ENCODE assay signal across 13 cellular contexts in genomic region chr3:99544819-99545281, GRCh38.
A peak's percentile ranks its signal among the peaks of the same experiment; 100 is the strongest.
DNase-seq lines count a peak whose midpoint lies in the region; ATAC-seq, FAIRE-seq and TF ChIP-seq lines count a peak whose summit lies in the region.
"Had no signal": no experiment of that assay in that cellular context is flagged by ENCODE, and none has a peak within 500 bp of the region (broad histone marks: within the 10 kb centered on the region; RNA-seq: fewer than 3 reads in every experiment).

No MANE protein-coding gene starts in this region.

- H3K4me1 ChIP-seq in right atrium auricular region: peaks cover 0 to 41% of the 10 kb centered on the region in 2 donors
- H3K4me1 ChIP-seq in skeletal muscle tissue (ENCODE audit: control insufficient read depth in 3 of 3, insufficient read depth in 3 of 3, low read length in 3 of 3): no peaks in the 10 kb centered on the region

- H3K9me3 ChIP-seq in right atrium auricular region (no peaks in the 10 kb centered on the region), skeletal muscle tissue (ENCODE audit: control insufficient read depth in 3 of 3, low read length in 3 of 3) (no peaks in the 10 kb centered on the region)

- TF ChIP-seq CTCF in bronchial epithelial cell (IDR thresholded peaks at IDR 0.05; ENCODE audit: insufficient read depth, low read length, severe bottlenecking): no peak
- no peak for TF ChIP-seq CTCF in right atrium auricular region (IDR thresholded peaks at IDR 0.05)

- CTCF ChIA-PET in activated naive CD4-positive, alpha-beta T cell treated with anti-CD3 and anti-CD28 coated beads, Interleukin-2, amount 10 ng/mL, durations not matched to agents 7 days and 5 days (lab: Charles Lee): no interaction called here

- H3K36me3 ChIP-seq in bronchial epithelial cell (ENCODE audit: control insufficient read depth, insufficient read depth, low read length) (no peaks in the 10 kb centered on the region), right atrium auricular region (no peaks in the 10 kb centered on the region), skeletal muscle tissue (ENCODE audit: control insufficient read depth in 3 of 3, insufficient read depth in 3 of 3, low read length in 3 of 3) (no peaks in the 10 kb centered on the region)

- no peak overlapping the region for H3K27ac Mint-ChIP-seq in activated naive CD4-positive, alpha-beta T cell treated with anti-CD3 and anti-CD28 coated beads, Interleukin-2, amount 10 ng/mL, durations not matched to agents 7 days and 5 days
- H3K27ac Mint-ChIP-seq: activated T-cell treated with anti-CD3 and anti-CD28 coated beads, Interleukin-2, amount 50 U/mL, for 72 hours had no signal

- no peak for ATAC-seq in HG02798 (IDR thresholded peaks at IDR 0.05; ENCODE audit: poor library complexity, unreplicated experiment)
- ATAC-seq: activated T-cell treated with anti-CD3 and anti-CD28 coated beads, Interleukin-2, amount 50 U/mL, for 72 hours; Panc1 had no signal

- DNase-seq in HTR-8/SVneo (ENCODE audit: insufficient read length, low spot score) (no peak), bronchial epithelial cell (ENCODE audit: low read depth) (peak; percentile 73), right atrium auricular region (ENCODE audit: low spot score) (peak; percentile 70), NCI-H510A (lab: John Stamatoyannopoulos, UW) (no peak), NCI-H82 treated with DMSO at 0.1 percent for 48 hours (lab: John Stamatoyannopoulos, UW; ENCODE audit: unreplicated experiment) (no peak)
- no peak for DNase-seq in activated naive CD4-positive, alpha-beta T cell treated with anti-CD3 and anti-CD28 coated beads, Interleukin-2, amount 10 ng/mL, durations not matched to agents 7 days and 5 days
- DNase-seq: activated T-cell treated with anti-CD3 and anti-CD28 coated beads, Interleukin-2, amount 50 U/mL, for 72 hours; stimulated activated CD4-positive, alpha-beta T cell treated with anti-CD3 and anti-CD28 coated beads, Interleukin-1b, Interleukin-23, amount 100 ng/mL, for 48 hours had no signal

- H3K9ac ChIP-seq in skeletal muscle tissue (ENCODE audit: low read depth in 1 of 3, low read length in 3 of 3): no peak overlapping the region

- H3K4me1 Mint-ChIP-seq in activated naive CD4-positive, alpha-beta T cell treated with anti-CD3 and anti-CD28 coated beads, Interleukin-2, amount 10 ng/mL, durations not matched to agents 7 days and 5 days: peaks cover 15% of the 10 kb centered on the region

- H3K27me3 Mint-ChIP-seq in activated naive CD4-positive, alpha-beta T cell treated with anti-CD3 and anti-CD28 coated beads, Interleukin-2, amount 10 ng/mL, durations not matched to agents 7 days and 5 days: no peaks in the 10 kb centered on the region

- H3K27me3 ChIP-seq in bronchial epithelial cell (ENCODE audit: control insufficient read depth, insufficient read depth, low read length): no peaks in the 10 kb centered on the region
- no peaks in the 10 kb centered on the region for H3K27me3 ChIP-seq in right atrium auricular region
- H3K27me3 ChIP-seq in skeletal muscle tissue (ENCODE audit: control insufficient read depth in 3 of 3, insufficient read depth in 3 of 3, low read length in 3 of 3): no peaks in the 10 kb centered on the region

- no peaks in the 10 kb centered on the region for H3K9me3 Mint-ChIP-seq in activated naive CD4-positive, alpha-beta T cell treated with anti-CD3 and anti-CD28 coated beads, Interleukin-2, amount 10 ng/mL, durations not matched to agents 7 days and 5 days
- H3K9me3 Mint-ChIP-seq: activated T-cell treated with anti-CD3 and anti-CD28 coated beads, Interleukin-2, amount 50 U/mL, for 72 hours; neural crest cell had no signal

- FAIRE-seq in HTR-8/SVneo (lab: Jason Lieb, UNC): peak; percentile 71
- FAIRE-seq in bronchial epithelial cell (lab: Jason Lieb, UNC): peak; percentile 86
- FAIRE-seq: colon had no signal

- no peak overlapping the region for H3K4me3 ChIP-seq in bronchial epithelial cell (ENCODE audit: low read depth, low read length)
- H3K4me3 ChIP-seq in right atrium auricular region: no peak overlapping the region
- H3K4me3 ChIP-seq in skeletal muscle tissue (ENCODE audit: low read length in 3 of 3): no peak overlapping the region

- H3K27ac ChIP-seq in right atrium auricular region: peak overlapping the region; percentile 45 to 58
- peak overlapping the region; percentile 1 for H3K27ac ChIP-seq in skeletal muscle tissue (ENCODE audit: low read depth, low read length)

- H3K36me3 Mint-ChIP-seq in activated naive CD4-positive, alpha-beta T cell treated with anti-CD3 and anti-CD28 coated beads, Interleukin-2, amount 10 ng/mL, durations not matched to agents 7 days and 5 days: no peaks in the 10 kb centered on the region

- no peak overlapping the region for H3K4me3 Mint-ChIP-seq in activated naive CD4-positive, alpha-beta T cell treated with anti-CD3 and anti-CD28 coated beads, Interleukin-2, amount 10 ng/mL, durations not matched to agents 7 days and 5 days
- H3K4me3 Mint-ChIP-seq: activated T-cell treated with anti-CD3 and anti-CD28 coated beads, Interleukin-2, amount 50 U/mL, for 72 hours; neural crest cell had no signal

Comparison
In these comparisons a context has a peak if more than half of its experiments do, and no peak if none do; other contexts are left out.
1. DNase-seq: peak in bronchial epithelial cell (single experiment) and right atrium auricular region (single experiment); none in HTR-8/SVneo (single experiment), NCI-H510A (single experiment), NCI-H82 treated with DMSO at 0.1 percent for 48 hours (single experiment) and activated naive CD4-positive, alpha-beta T cell treated with anti-CD3 and anti-CD28 coated beads, Interleukin-2, amount 10 ng/mL, durations not matched to agents 7 days and 5 days (single experiment).